ENCODE assay signal across 11 cellular contexts in the genomic region with DNA sequence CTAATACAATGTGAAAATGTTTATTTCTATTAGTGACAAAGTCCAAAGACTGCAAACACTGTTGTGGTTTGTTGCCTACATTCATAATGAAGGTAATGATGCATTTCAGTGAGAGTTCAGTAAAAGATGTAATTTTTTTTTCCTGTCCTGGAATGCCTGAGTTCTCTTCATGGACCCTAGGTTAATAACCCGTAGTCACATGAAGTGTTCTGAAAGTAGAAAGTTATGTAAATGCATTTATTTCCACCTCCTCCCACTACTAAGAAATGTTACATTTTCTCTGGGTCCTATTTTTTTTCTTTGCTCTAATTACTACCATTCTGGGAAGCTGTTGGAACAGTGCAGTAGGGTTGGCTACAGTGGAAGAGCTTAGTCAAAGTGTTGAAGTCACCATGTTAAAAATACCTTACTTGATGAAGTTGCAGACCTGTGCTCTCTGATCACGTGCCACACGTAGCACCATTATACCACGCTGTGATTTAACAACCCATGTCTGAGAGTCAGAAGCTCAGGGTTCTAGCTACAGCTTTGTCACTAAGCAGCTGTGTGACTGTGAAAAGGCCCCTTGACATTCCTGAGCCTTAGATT.
DNase-seq lines count a peak whose midpoint lies in the region; ATAC-seq and TF ChIP-seq lines count a peak whose summit lies in the region.
"Had no signal": no experiment of that assay in that cellular context is flagged by ENCODE, and none has a peak within 500 bp of the region (broad histone marks: within the 10 kb centered on the region; RNA-seq: fewer than 3 reads in every experiment).

No MANE protein-coding gene starts in this region.

- no peak overlapping the region for H2BK5ac ChIP-seq in IMR-90 (ENCODE audit: low read depth, low read length, poor library complexity, severe bottlenecking)

- no peak overlapping the region; the same call in 1 of the 2 replicates for H2BK120ac ChIP-seq in IMR-90 (ENCODE audit: low read depth, low read length)

- no peak overlapping the region for H3K56ac ChIP-seq in IMR-90 (ENCODE audit: extremely low read depth, insufficient read depth, low read length)

- H3K27me3 Mint-ChIP-seq in Caco-2 (ENCODE audit: insufficient read depth, unreplicated experiment) = no peaks in the 10 kb centered on the region

- TF ChIP-seq CTCF in IMR-90 (conservative IDR thresholded peaks at IDR 0.05; ENCODE audit: low read depth, low read length) (no peak), coronary artery (IDR thresholded peaks at IDR 0.05) (no peak), Caco-2 (IDR thresholded peaks at IDR 0.05; ENCODE audit: insufficient read depth in 1 of 2, low read depth in 1 of 2, low read length in 1 of 2, severe bottlenecking in 1 of 2, unreplicated experiment in 1 of 2) (no peak)

- H2BK15ac ChIP-seq in IMR-90 (ENCODE audit: low read depth, low read length) = no peak overlapping the region

- TF ChIP-seq POLR2A in IMR-90 (IDR thresholded peaks at IDR 0.05; ENCODE audit: low read depth, low read length) = no peak

- H2AK5ac ChIP-seq in IMR-90 (ENCODE audit: low read depth, low read length) = no peak overlapping the region

- H3K4me1 Mint-ChIP-seq in Caco-2 (ENCODE audit: low read depth, unreplicated experiment) = peaks cover 13% of the 10 kb centered on the region
- H3K4me1 Mint-ChIP-seq: CD8-positive, alpha-beta memory T cell had no signal

- H3K23ac ChIP-seq in IMR-90 (ENCODE audit: low read depth, low read length) = 0 out of 2 replicates have a peak overlapping the region, but pooled peaks have one; percentile 45

- no peak overlapping the region for H3K4me2 ChIP-seq in IMR-90 (ENCODE audit: low read depth, low read length)

- H3K4ac ChIP-seq in IMR-90 (ENCODE audit: low read depth, low read length) = no peak overlapping the region

- no peak overlapping the region for H2AK9ac ChIP-seq in IMR-90 (replicated peaks; ENCODE audit: low read depth, low read length, poor library complexity)

- H3K36me3 ChIP-seq in IMR-90 (ENCODE audit: control insufficient read depth, insufficient read depth, low read length) = no peaks in the 10 kb centered on the region
- H3K36me3 ChIP-seq in skeletal muscle tissue (ENCODE audit: control insufficient read depth in 3 of 3, insufficient read depth in 3 of 3, low read length in 3 of 3) = no peaks in the 10 kb centered on the region
- H3K36me3 ChIP-seq in Caco-2 (ENCODE audit: control insufficient read depth, insufficient read depth, low read length) = no peaks in the 10 kb centered on the region; the same call in 1 of the 2 replicates

- dilution Hi-C loops in IMR-90 (cut with HindIII; ENCODE audit: low sequenced_read_pairs, unreplicated experiment) = no loop called here

- BruUV-seq in IMR-90 (replicated peaks; lab: Mats Ljungman, UMichigan) (no TSS peak), Caco-2 (replicated peaks; lab: Mats Ljungman, UMichigan) (no TSS peak)

- H4K8ac ChIP-seq in IMR-90 (ENCODE audit: low read depth in 2 of 2, low read length in 2 of 2) = no peak overlapping the region

- peak overlapping the region; percentile 75; the same call in 1 of the 2 replicates for H2BK20ac ChIP-seq in IMR-90 (ENCODE audit: low read depth, low read length)

- peaks cover 6 to 12% of the 10 kb centered on the region in 2 experiments; a peak in 2 of 4 replicates for H3K79me1 ChIP-seq in IMR-90 (ENCODE audit: low read depth in 1 of 2, low read length in 2 of 2)

- intact Hi-C loops in IMR-90 (cut with micrococcal nuclease) = no loop called here
- intact Hi-C loops in Caco-2 (cut with micrococcal nuclease; ENCODE audit: unreplicated experiment) = loop anchor here (2.0 kb wide), 1 partner anchor 15 kb away; no protein-coding TSS in a partner anchor

- 0 out of 2 replicates have a peak overlapping the region, but pooled peaks have one; percentile 21 for H3K14ac ChIP-seq in IMR-90 (replicated peaks; ENCODE audit: low read depth, low read length)

- no peak for TF ChIP-seq RAD21 in IMR-90 (IDR thresholded peaks at IDR 0.05; ENCODE audit: low read length)

- H2AFZ ChIP-seq in IMR-90 (replicated peaks; ENCODE audit: low read length, poor library complexity) = no peak overlapping the region

- in situ Hi-C loops in IMR-90 (cut with MboI; ENCODE audit: low sequenced_read_pairs) = no loop called here

- CTCF ChIA-PET in IMR-90 (lab: Yijun Ruan, JAX) = no interaction called here
- CTCF ChIA-PET in Caco-2 (lab: Charles Lee) = interaction anchor here (0.6 kb wide), 1 partner anchor 161 kb away, joined by 3 read pairs; no protein-coding TSS in a partner anchor

- peaks cover 11% of the 10 kb centered on the region for H3K9me3 Mint-ChIP-seq in Caco-2 (ENCODE audit: unreplicated experiment)

- no peaks in the 10 kb centered on the region for H3K36me3 Mint-ChIP-seq in Caco-2 (ENCODE audit: insufficient read depth, unreplicated experiment)
- H3K36me3 Mint-ChIP-seq: CD8-positive, alpha-beta memory T cell had no signal

- H4K5ac ChIP-seq in IMR-90 (ENCODE audit: low read depth, low read length) = no peak overlapping the region

- no peaks in the 10 kb centered on the region for H3K9me3 ChIP-seq in IMR-90 (ENCODE audit: control insufficient read depth, insufficient read depth, low read length)
- H3K9me3 ChIP-seq in skeletal muscle tissue (ENCODE audit: control insufficient read depth in 3 of 3, low read length in 3 of 3) = no peaks in the 10 kb centered on the region
- H3K9me3 ChIP-seq in Caco-2 = no peaks in the 10 kb centered on the region

- no peak overlapping the region for H3K27ac Mint-ChIP-seq in Caco-2 (ENCODE audit: unreplicated experiment)
- H3K27ac Mint-ChIP-seq: CD8-positive, alpha-beta memory T cell had no signal

- no peak overlapping the region for H3K4me3 Mint-ChIP-seq in Caco-2 (ENCODE audit: unreplicated experiment)
- H3K4me3 Mint-ChIP-seq: CD8-positive, alpha-beta memory T cell had no signal

- no peak overlapping the region for H3K4me3 ChIP-seq in IMR-90 (ENCODE audit: insufficient read depth, low read depth, low read length)
- no peak overlapping the region for H3K4me3 ChIP-seq in coronary artery
- H3K4me3 ChIP-seq in skeletal muscle tissue (ENCODE audit: low read length in 3 of 3) = no peak overlapping the region
- H3K4me3 ChIP-seq in Caco-2 (ENCODE audit: low read depth, low read length) = no peak overlapping the region

- POLR2A ChIA-PET in IMR-90 (lab: Charles Lee; ENCODE audit: unreplicated experiment) = interaction anchor here (0.5 kb wide), 1 partner anchor 56 kb away, joined by 6 read pairs; no protein-coding TSS in a partner anchor
- POLR2A ChIA-PET in Caco-2 (lab: Charles Lee) = no interaction called here

- H3K27ac ChIP-seq in IMR-90 (ENCODE audit: insufficient read depth, low read length) (no peak overlapping the region), coronary artery (peak overlapping the region; percentile 4 to 13), skeletal muscle tissue (ENCODE audit: low read depth, low read length) (peak overlapping the region; percentile 83)

- no peak overlapping the region for H3K18ac ChIP-seq in IMR-90 (ENCODE audit: low read depth, low read length)

- H4K91ac ChIP-seq in IMR-90 (ENCODE audit: insufficient read depth, low read depth, low read length) = peak overlapping the region; percentile 39; the same call in 1 of the 2 replicates

- ATAC-seq in IMR-90 (ENCODE audit: low read depth) = no peak

- no peaks in the 10 kb centered on the region for H4K20me1 ChIP-seq in IMR-90 (ENCODE audit: insufficient read depth, low read length)

- no peak overlapping the region for H3K9ac ChIP-seq in IMR-90 (ENCODE audit: low read depth, low read length)
- no peak overlapping the region for H3K9ac ChIP-seq in skeletal muscle tissue (ENCODE audit: low read depth in 1 of 3, low read length in 3 of 3)

- WGBS in IMR-90 (ENCODE audit: extremely low coverage in 2 of 2, insufficient read length in 1 of 2), 2 experiments = no CpG with 5 or more reads among the region's 4 CpGs

- H3K4me1 ChIP-seq in IMR-90 (ENCODE audit: control insufficient read depth, insufficient read depth, low read length) = peaks cover 22% of the 10 kb centered on the region
- peaks cover 16 to 34% (median 27%) of the 10 kb centered on the region in 3 donors for H3K4me1 ChIP-seq in skeletal muscle tissue (ENCODE audit: control insufficient read depth in 3 of 3, insufficient read depth in 3 of 3, low read length in 3 of 3)
- peaks cover 40% of the 10 kb centered on the region for H3K4me1 ChIP-seq in Caco-2

- peaks cover 18% of the 10 kb centered on the region for H3K9me1 ChIP-seq in IMR-90 (ENCODE audit: insufficient read depth, low read length)

- H3K27me3 ChIP-seq in IMR-90 (ENCODE audit: control insufficient read depth, insufficient read depth, low read length) (no peaks in the 10 kb centered on the region), skeletal muscle tissue (ENCODE audit: control insufficient read depth in 3 of 3, insufficient read depth in 3 of 3, low read length in 3 of 3) (no peaks in the 10 kb centered on the region), Caco-2 (replicated peaks; ENCODE audit: control insufficient read depth, insufficient read depth, low read length) (no peaks in the 10 kb centered on the region)

- DNase-seq in IMR-90 = no peak
- no peak for DNase-seq in coronary artery (ENCODE audit: low spot score)
- DNase-seq in left kidney (ENCODE audit: low read depth, low spot score) = peak; percentile 41
- no peak for DNase-seq in Caco-2
- DNase-seq in COLO829 (ENCODE audit: low spot score) = no peak
- DNase-seq in COLO668 (lab: John Stamatoyannopoulos, UW; ENCODE audit: unreplicated experiment) = no peak
- no peak for DNase-seq in SK-N-DZ (ENCODE audit: low spot score)
- DNase-seq: activated CD4-positive, CD25-positive, alpha-beta regulatory T cell treated with anti-CD3 and anti-CD28 coated beads, Interleukin-2, amount 50 U/mL, for 72 hours; CD8-positive, alpha-beta memory T cell; stimulated activated CD4-positive, alpha-beta T cell treated with anti-CD3 and anti-CD28 coated beads, Interleukin-1b, Interleukin-23, amount 100 ng/mL, for 48 hours had no signal

TF ChIP-seq in IMR-90, 13 proteins besides CTCF, POLR2A, EP300 and RAD21:
- TF ChIP-seq NFE2L2 (IDR thresholded peaks at IDR 0.05; ENCODE audit: low read depth, low read length) = no peak
- TF ChIP-seq BHLHE40 (IDR thresholded peaks at IDR 0.05; ENCODE audit: low read depth, low read length) = no peak
- no peak for TF ChIP-seq MAFK (IDR thresholded peaks at IDR 0.05; ENCODE audit: low read depth, low read length)
- TF ChIP-seq, protein P1, sequence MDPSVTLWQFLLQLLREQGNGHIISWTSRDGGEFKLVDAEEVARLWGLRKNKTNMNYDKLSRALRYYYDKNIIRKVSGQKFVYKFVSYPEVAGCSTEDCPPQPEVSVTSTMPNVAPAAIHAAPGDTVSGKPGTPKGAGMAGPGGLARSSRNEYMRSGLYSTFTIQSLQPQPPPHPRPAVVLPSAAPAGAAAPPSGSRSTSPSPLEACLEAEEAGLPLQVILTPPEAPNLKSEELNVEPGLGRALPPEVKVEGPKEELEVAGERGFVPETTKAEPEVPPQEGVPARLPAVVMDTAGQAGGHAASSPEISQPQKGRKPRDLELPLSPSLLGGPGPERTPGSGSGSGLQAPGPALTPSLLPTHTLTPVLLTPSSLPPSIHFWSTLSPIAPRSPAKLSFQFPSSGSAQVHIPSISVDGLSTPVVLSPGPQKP (IDR thresholded peaks at IDR 0.05; ENCODE audit: borderline replicate concordance, low read depth, low read length) = no peak
- TF ChIP-seq SMC3 (IDR thresholded peaks at IDR 0.05; ENCODE audit: low read depth, low read length) = no peak
- no peak for TF ChIP-seq MAZ (IDR thresholded peaks at IDR 0.05; ENCODE audit: borderline replicate concordance, low read depth, low read length)
